In the genomic region with DNA sequence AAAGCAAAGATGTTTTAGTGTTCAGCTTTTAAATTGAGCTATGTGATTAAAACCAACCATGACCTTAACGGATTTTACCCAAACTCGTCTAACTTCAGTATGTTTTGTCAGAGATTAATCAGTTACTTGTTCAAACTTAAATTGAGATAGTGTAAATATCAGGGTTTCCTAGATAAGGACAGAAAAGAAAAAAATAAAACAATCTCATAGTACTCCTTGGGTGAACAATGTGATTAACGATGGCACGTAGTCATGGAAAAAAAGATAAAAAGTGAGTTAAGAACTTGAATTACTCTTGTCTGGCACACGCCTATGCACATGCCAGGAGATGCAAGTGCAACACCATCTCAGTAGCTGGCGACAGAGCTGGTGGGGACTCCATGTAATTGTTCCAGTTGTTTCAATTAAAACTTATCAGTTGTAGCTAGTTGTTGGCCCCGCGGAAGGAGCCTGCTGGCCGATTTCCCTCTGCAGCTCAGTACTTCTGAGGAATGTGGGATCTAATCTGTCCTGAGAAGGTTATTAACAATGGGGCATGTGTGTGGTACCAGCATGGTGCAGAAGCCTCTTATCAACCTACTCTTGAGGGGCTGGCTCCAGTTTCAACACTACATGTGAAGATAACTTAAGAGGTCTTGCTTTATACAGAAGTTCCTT, we compare ENCODE assay signal across 1 cellular context.
A peak's percentile ranks its signal among the peaks of the same experiment; 100 is the strongest.
TF ChIP-seq lines count a peak whose summit lies in the region.

No MANE protein-coding gene starts in this region.

TF ChIP-seq in HepG2, 621 proteins besides CTCF, POLR2A, EP300 and RAD21 (continued from another document and continues in another):
- TF ChIP-seq, protein P1, sequence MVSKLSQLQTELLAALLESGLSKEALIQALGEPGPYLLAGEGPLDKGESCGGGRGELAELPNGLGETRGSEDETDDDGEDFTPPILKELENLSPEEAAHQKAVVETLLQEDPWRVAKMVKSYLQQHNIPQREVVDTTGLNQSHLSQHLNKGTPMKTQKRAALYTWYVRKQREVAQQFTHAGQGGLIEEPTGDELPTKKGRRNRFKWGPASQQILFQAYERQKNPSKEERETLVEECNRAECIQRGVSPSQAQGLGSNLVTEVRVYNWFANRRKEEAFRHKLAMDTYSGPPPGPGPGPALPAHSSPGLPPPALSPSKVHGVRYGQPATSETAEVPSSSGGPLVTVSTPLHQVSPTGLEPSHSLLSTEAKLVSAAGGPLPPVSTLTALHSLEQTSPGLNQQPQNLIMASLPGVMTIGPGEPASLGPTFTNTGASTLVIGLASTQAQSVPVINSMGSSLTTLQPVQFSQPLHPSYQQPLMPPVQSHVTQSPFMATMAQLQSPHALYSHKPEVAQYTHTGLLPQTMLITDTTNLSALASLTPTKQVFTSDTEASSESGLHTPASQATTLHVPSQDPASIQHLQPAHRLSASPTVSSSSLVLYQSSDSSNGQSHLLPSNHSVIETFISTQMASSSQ (IDR thresholded peaks at IDR 0.05; ENCODE audit: low read depth): peak; percentile 58; the same call in 1 of the 2 replicates
- TF ChIP-seq, protein P1 (CRISPR knock-in tag; IDR thresholded peaks at IDR 0.05; ENCODE audit: borderline replicate concordance): peak; percentile 39; the same call in 1 of the 2 replicates
- TF ChIP-seq TAF1 (CRISPR knock-in tag; IDR thresholded peaks at IDR 0.05) (no peak), ZNF121 (CRISPR knock-in tag; IDR thresholded peaks at IDR 0.05) (no peak), ZFYVE20 (CRISPR knock-in tag; IDR thresholded peaks at IDR 0.05; ENCODE audit: borderline replicate concordance, low read depth) (no peak), AHR (CRISPR knock-in tag; IDR thresholded peaks at IDR 0.05) (no peak), NCOA5 (CRISPR knock-in tag; IDR thresholded peaks at IDR 0.05) (no peak), ZFAT (CRISPR knock-in tag; conservative IDR thresholded peaks at IDR 0.05) (no peak), PHB2 (IDR thresholded peaks at IDR 0.05; ENCODE audit: partially characterized antibody) (no peak), ZNF235 (CRISPR knock-in tag; IDR thresholded peaks at IDR 0.05; ENCODE audit: borderline replicate concordance) (no peak), MXD4 (CRISPR knock-in tag; IDR thresholded peaks at IDR 0.05) (no peak), NR2C2 (CRISPR knock-in tag; IDR thresholded peaks at IDR 0.05; ENCODE audit: borderline replicate concordance) (no peak), PHF20 (CRISPR knock-in tag; IDR thresholded peaks at IDR 0.05) (no peak), MXI1 (IDR thresholded peaks at IDR 0.05; ENCODE audit: borderline replicate concordance, low read depth, low read length) (no peak), ZNF816 (CRISPR knock-in tag; IDR thresholded peaks at IDR 0.05; ENCODE audit: borderline replicate concordance) (no peak), KMT2B (CRISPR knock-in tag; IDR thresholded peaks at IDR 0.05) (no peak), MZF1 (CRISPR knock-in tag; IDR thresholded peaks at IDR 0.05; ENCODE audit: borderline replicate concordance) (no peak), ZBTB8A (CRISPR knock-in tag; IDR thresholded peaks at IDR 0.05; ENCODE audit: borderline replicate concordance, low read depth) (no peak), CCAR2 (optimal IDR thresholded peaks at IDR 0.05; ENCODE audit: low read depth, low read length) (no peak), PAF1 (CRISPR knock-in tag; IDR thresholded peaks at IDR 0.05) (no peak), HOXA5 (CRISPR knock-in tag; IDR thresholded peaks at IDR 0.05) (no peak), MIXL1 (CRISPR knock-in tag; IDR thresholded peaks at IDR 0.05) (peak; percentile 55; the same call in 1 of the 2 replicates), ZNF460 (CRISPR knock-in tag; IDR thresholded peaks at IDR 0.05; ENCODE audit: borderline replicate concordance) (no peak), ATM (IDR thresholded peaks at IDR 0.05; ENCODE audit: borderline replicate concordance) (no peak), ZFP82 (CRISPR knock-in tag; IDR thresholded peaks at IDR 0.05; ENCODE audit: borderline replicate concordance) (no peak), REL (CRISPR knock-in tag; conservative IDR thresholded peaks at IDR 0.05) (no peak), HNF4A (CRISPR knock-in tag; IDR thresholded peaks at IDR 0.05) (0 out of 2 replicates have a peak, but pooled peaks have one; percentile 5), RBFOX2 (IDR thresholded peaks at IDR 0.05; ENCODE audit: low read depth, low read length) (peak; percentile 45; the same call in 1 of the 2 replicates), ZNF670 (CRISPR knock-in tag; IDR thresholded peaks at IDR 0.05; ENCODE audit: borderline replicate concordance) (no peak), SKI (IDR thresholded peaks at IDR 0.05; ENCODE audit: partially characterized antibody) (no peak), ZNF616 (CRISPR knock-in tag; IDR thresholded peaks at IDR 0.05; ENCODE audit: low read depth) (no peak), NCOA2 (CRISPR knock-in tag; IDR thresholded peaks at IDR 0.05) (no peak; the same call in 1 of the 2 replicates), FOXK2 (IDR thresholded peaks at IDR 0.05) (no peak), TAF15 (IDR thresholded peaks at IDR 0.05; ENCODE audit: low read depth, low read length, poor library complexity, severe bottlenecking) (no peak), NFE2 (CRISPR knock-in tag; IDR thresholded peaks at IDR 0.05) (no peak), TBX3 (IDR thresholded peaks at IDR 0.05; ENCODE audit: borderline replicate concordance) (no peak), ZNF383 (CRISPR knock-in tag; IDR thresholded peaks at IDR 0.05; ENCODE audit: borderline replicate concordance) (no peak)
- TF ChIP-seq, protein P2, sequence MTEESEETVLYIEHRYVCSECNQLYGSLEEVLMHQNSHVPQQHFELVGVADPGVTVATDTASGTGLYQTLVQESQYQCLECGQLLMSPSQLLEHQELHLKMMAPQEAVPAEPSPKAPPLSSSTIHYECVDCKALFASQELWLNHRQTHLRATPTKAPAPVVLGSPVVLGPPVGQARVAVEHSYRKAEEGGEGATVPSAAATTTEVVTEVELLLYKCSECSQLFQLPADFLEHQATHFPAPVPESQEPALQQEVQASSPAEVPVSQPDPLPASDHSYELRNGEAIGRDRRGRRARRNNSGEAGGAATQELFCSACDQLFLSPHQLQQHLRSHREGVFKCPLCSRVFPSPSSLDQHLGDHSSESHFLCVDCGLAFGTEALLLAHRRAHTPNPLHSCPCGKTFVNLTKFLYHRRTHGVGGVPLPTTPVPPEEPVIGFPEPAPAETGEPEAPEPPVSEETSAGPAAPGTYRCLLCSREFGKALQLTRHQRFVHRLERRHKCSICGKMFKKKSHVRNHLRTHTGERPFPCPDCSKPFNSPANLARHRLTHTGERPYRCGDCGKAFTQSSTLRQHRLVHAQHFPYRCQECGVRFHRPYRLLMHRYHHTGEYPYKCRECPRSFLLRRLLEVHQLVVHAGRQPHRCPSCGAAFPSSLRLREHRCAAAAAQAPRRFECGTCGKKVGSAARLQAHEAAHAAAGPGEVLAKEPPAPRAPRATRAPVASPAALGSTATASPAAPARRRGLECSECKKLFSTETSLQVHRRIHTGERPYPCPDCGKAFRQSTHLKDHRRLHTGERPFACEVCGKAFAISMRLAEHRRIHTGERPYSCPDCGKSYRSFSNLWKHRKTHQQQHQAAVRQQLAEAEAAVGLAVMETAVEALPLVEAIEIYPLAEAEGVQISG (CRISPR knock-in tag; IDR thresholded peaks at IDR 0.05): no peak
- TF ChIP-seq, protein P3, sequence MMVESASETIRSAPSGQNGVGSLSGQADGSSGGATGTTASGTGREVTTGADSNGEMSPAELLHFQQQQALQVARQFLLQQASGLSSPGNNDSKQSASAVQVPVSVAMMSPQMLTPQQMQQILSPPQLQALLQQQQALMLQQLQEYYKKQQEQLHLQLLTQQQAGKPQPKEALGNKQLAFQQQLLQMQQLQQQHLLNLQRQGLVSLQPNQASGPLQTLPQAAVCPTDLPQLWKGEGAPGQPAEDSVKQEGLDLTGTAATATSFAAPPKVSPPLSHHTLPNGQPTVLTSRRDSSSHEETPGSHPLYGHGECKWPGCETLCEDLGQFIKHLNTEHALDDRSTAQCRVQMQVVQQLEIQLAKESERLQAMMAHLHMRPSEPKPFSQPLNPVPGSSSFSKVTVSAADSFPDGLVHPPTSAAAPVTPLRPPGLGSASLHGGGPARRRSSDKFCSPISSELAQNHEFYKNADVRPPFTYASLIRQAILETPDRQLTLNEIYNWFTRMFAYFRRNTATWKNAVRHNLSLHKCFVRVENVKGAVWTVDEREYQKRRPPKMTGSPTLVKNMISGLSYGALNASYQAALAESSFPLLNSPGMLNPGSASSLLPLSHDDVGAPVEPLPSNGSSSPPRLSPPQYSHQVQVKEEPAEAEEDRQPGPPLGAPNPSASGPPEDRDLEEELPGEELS (CRISPR knock-in tag; IDR thresholded peaks at IDR 0.05): peak; percentile 15; the same call in 1 of the 2 replicates
- TF ChIP-seq, protein P4, sequence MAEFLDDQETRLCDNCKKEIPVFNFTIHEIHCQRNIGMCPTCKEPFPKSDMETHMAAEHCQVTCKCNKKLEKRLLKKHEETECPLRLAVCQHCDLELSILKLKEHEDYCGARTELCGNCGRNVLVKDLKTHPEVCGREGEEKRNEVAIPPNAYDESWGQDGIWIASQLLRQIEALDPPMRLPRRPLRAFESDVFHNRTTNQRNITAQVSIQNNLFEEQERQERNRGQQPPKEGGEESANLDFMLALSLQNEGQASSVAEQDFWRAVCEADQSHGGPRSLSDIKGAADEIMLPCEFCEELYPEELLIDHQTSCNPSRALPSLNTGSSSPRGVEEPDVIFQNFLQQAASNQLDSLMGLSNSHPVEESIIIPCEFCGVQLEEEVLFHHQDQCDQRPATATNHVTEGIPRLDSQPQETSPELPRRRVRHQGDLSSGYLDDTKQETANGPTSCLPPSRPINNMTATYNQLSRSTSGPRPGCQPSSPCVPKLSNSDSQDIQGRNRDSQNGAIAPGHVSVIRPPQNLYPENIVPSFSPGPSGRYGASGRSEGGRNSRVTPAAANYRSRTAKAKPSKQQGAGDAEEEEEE (CRISPR knock-in tag; IDR thresholded peaks at IDR 0.05; ENCODE audit: borderline replicate concordance): no peak
- TF ChIP-seq, protein P5, sequence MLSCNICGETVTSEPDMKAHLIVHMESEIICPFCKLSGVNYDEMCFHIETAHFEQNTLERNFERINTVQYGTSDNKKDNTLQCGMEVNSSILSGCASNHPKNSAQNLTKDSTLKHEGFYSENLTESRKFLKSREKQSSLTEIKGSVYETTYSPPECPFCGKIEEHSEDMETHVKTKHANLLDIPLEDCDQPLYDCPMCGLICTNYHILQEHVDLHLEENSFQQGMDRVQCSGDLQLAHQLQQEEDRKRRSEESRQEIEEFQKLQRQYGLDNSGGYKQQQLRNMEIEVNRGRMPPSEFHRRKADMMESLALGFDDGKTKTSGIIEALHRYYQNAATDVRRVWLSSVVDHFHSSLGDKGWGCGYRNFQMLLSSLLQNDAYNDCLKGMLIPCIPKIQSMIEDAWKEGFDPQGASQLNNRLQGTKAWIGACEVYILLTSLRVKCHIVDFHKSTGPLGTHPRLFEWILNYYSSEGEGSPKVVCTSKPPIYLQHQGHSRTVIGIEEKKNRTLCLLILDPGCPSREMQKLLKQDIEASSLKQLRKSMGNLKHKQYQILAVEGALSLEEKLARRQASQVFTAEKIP (CRISPR knock-in tag; IDR thresholded peaks at IDR 0.05; ENCODE audit: borderline replicate concordance): no peak
- TF ChIP-seq, protein P6, sequence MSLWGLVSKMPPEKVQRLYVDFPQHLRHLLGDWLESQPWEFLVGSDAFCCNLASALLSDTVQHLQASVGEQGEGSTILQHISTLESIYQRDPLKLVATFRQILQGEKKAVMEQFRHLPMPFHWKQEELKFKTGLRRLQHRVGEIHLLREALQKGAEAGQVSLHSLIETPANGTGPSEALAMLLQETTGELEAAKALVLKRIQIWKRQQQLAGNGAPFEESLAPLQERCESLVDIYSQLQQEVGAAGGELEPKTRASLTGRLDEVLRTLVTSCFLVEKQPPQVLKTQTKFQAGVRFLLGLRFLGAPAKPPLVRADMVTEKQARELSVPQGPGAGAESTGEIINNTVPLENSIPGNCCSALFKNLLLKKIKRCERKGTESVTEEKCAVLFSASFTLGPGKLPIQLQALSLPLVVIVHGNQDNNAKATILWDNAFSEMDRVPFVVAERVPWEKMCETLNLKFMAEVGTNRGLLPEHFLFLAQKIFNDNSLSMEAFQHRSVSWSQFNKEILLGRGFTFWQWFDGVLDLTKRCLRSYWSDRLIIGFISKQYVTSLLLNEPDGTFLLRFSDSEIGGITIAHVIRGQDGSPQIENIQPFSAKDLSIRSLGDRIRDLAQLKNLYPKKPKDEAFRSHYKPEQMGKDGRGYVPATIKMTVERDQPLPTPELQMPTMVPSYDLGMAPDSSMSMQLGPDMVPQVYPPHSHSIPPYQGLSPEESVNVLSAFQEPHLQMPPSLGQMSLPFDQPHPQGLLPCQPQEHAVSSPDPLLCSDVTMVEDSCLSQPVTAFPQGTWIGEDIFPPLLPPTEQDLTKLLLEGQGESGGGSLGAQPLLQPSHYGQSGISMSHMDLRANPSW (CRISPR knock-in tag; IDR thresholded peaks at IDR 0.05; ENCODE audit: borderline replicate concordance): no peak
- TF ChIP-seq, protein P7, sequence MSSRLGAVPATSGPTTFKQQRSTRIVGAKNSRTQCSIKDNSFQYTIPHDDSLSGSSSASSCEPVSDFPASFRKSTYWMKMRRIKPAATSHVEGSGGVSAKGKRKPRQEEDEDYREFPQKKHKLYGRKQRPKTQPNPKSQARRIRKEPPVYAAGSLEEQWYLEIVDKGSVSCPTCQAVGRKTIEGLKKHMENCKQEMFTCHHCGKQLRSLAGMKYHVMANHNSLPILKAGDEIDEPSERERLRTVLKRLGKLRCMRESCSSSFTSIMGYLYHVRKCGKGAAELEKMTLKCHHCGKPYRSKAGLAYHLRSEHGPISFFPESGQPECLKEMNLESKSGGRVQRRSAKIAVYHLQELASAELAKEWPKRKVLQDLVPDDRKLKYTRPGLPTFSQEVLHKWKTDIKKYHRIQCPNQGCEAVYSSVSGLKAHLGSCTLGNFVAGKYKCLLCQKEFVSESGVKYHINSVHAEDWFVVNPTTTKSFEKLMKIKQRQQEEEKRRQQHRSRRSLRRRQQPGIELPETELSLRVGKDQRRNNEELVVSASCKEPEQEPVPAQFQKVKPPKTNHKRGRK (CRISPR knock-in tag; IDR thresholded peaks at IDR 0.05): no peak
- TF ChIP-seq, protein P8, sequence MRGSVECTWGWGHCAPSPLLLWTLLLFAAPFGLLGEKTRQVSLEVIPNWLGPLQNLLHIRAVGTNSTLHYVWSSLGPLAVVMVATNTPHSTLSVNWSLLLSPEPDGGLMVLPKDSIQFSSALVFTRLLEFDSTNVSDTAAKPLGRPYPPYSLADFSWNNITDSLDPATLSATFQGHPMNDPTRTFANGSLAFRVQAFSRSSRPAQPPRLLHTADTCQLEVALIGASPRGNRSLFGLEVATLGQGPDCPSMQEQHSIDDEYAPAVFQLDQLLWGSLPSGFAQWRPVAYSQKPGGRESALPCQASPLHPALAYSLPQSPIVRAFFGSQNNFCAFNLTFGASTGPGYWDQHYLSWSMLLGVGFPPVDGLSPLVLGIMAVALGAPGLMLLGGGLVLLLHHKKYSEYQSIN (CRISPR knock-in tag; IDR thresholded peaks at IDR 0.05; ENCODE audit: borderline replicate concordance): no peak
